19 cellular contexts compared by ENCODE assay signal in genomic region chr11:78857688-78858087, GRCh38.
DNase-seq lines count a peak whose midpoint lies in the region; ATAC-seq and TF ChIP-seq lines count a peak whose summit lies in the region.
"Had no signal": no experiment of that assay in that cellular context is flagged by ENCODE, and none has a peak within 500 bp of the region (broad histone marks: within the 10 kb centered on the region; RNA-seq: fewer than 3 reads in every experiment).

No MANE protein-coding gene starts in this region.

- H3K4me2 ChIP-seq in trophoblast cell (ENCODE audit: low read length) = no peak overlapping the region

- no peak overlapping the region for H3K18ac ChIP-seq in trophoblast cell (ENCODE audit: low read length)

- no peak overlapping the region for H4K8ac ChIP-seq in trophoblast cell (ENCODE audit: low read depth, low read length)

- H3K27me3 ChIP-seq in trophoblast cell (ENCODE audit: insufficient read depth, low read length) = no peaks in the 10 kb centered on the region
- H3K27me3 ChIP-seq: BLaER1 treated with 17β-estradiol and CSF1 and Interleukin-3, amounts not matched to agents 10 nM and 100 nM; Peyer's patch had no signal

- no peak overlapping the region for H3K4me3 ChIP-seq in trophoblast cell (ENCODE audit: low read depth, low read length)
- H3K4me3 ChIP-seq: BLaER1 treated with 17β-estradiol and CSF1 and Interleukin-3, amounts not matched to agents 10 nM and 100 nM; HAP-1; Peyer's patch had no signal

- H3K23ac ChIP-seq in trophoblast cell (ENCODE audit: low read length) = no peak overlapping the region

- H2BK12ac ChIP-seq in trophoblast cell (ENCODE audit: low read length) = no peak overlapping the region

- H2BK120ac ChIP-seq in trophoblast cell (ENCODE audit: insufficient read depth, low read length, poor library complexity) = no peak overlapping the region

- no peaks in the 10 kb centered on the region for H3K9me3 ChIP-seq in trophoblast cell (ENCODE audit: insufficient read depth, low read depth, low read length)
- H3K9me3 ChIP-seq: BLaER1 treated with 17β-estradiol and CSF1 and Interleukin-3, amounts not matched to agents 10 nM and 100 nM; HAP-1; Peyer's patch had no signal

- peak; percentile 26 for DNase-seq in Daoy (ENCODE audit: low read depth)
- DNase-seq in fibroblast of peridontal ligament (ENCODE audit: extremely low read depth) = peak; percentile 37
- no peak for DNase-seq in trophoblast cell
- no peak for DNase-seq in NCI-H2227 (lab: John Stamatoyannopoulos, UW; ENCODE audit: unreplicated experiment)
- DNase-seq: 8988T, DMS 273 treated with DMSO at 0.1 percent for 48 hours, EL, NCI-H1417, NCI-H1930, NCI-H2171 treated with DMSO at 0.1 percent for 48 hours, NCI-H510A treated with DMSO at 0.1 percent for 48 hours, Peyer's patch, SHP77 treated with DMSO at 0.1 percent for 48 hours had no signal

- H2BK5ac ChIP-seq in trophoblast cell (ENCODE audit: low read depth, low read length, poor library complexity) = no peak overlapping the region

- peaks cover 2 to 5% of the 10 kb centered on the region in 2 experiments for H3K4me1 ChIP-seq in trophoblast cell (ENCODE audit: control insufficient read depth in 1 of 2, insufficient read depth in 2 of 2, low read length in 2 of 2)
- H3K4me1 ChIP-seq: Peyer's patch had no signal

- no peak overlapping the region for H3K9ac ChIP-seq in trophoblast cell (ENCODE audit: low read length)
- H3K9ac ChIP-seq: BLaER1 treated with 17β-estradiol and CSF1 and Interleukin-3, amounts not matched to agents 10 nM and 100 nM had no signal

- H3K14ac ChIP-seq in trophoblast cell (ENCODE audit: low read length) = no peak overlapping the region

- H2AFZ ChIP-seq in trophoblast cell (ENCODE audit: insufficient read depth, low read length, poor library complexity) = no peak overlapping the region

- ATAC-seq in SK-N-SH treated with all-trans-retinoic acid at 6 μM for 48 hours = peak; percentile 76
- no peak for ATAC-seq in HG03571 (IDR thresholded peaks at IDR 0.05; ENCODE audit: unreplicated experiment)
- no peak for ATAC-seq in GM21360 (IDR thresholded peaks at IDR 0.05; ENCODE audit: unreplicated experiment)
- no peak for ATAC-seq in GM19351 (IDR thresholded peaks at IDR 0.05; ENCODE audit: unreplicated experiment)

- H4K12ac ChIP-seq in trophoblast cell (ENCODE audit: low read depth, low read length) = no peak overlapping the region

- H3K4ac ChIP-seq in trophoblast cell (ENCODE audit: low read depth, low read length) = no peak overlapping the region

- WGBS in trophoblast cell (ENCODE audit: extremely low coverage, insufficient coverage, insufficient read length) = no CpG with 5 or more reads among the region's 2 CpGs

- H3K27ac ChIP-seq in trophoblast cell (ENCODE audit: low read depth, low read length) = peak overlapping the region; percentile 6
- H3K27ac ChIP-seq: BLaER1 treated with 17β-estradiol and CSF1 and Interleukin-3, amounts not matched to agents 10 nM and 100 nM; Peyer's patch had no signal

- H3K79me1 ChIP-seq in trophoblast cell (ENCODE audit: low read length) = no peaks in the 10 kb centered on the region

- no peaks in the 10 kb centered on the region for H3K79me2 ChIP-seq in trophoblast cell (ENCODE audit: control insufficient read depth, insufficient read depth, low read length, poor library complexity)

- H3K36me3 ChIP-seq in trophoblast cell (ENCODE audit: control insufficient read depth in 1 of 2, insufficient read depth in 2 of 2, low read length in 2 of 2) = peaks cover 12 to 17% of the 10 kb centered on the region in 2 experiments
- H3K36me3 ChIP-seq: HAP-1, Peyer's patch had no signal

- H2AK5ac ChIP-seq in trophoblast cell (ENCODE audit: low read length) = no peak overlapping the region

- no peak overlapping the region for H4K91ac ChIP-seq in trophoblast cell (ENCODE audit: low read depth, low read length)

TF ChIP-seq in SK-N-SH treated with all-trans-retinoic acid at 6 μM for 48 hours, 23 proteins besides CTCF, POLR2A, EP300 and RAD21 (continues in another document):
- no peak for TF ChIP-seq OSR1 (CRISPR knock-in tag; IDR thresholded peaks at IDR 0.05)
- TF ChIP-seq ZFP3 (CRISPR knock-in tag; IDR thresholded peaks at IDR 0.05) = no peak
- TF ChIP-seq TSHZ2 (CRISPR knock-in tag; IDR thresholded peaks at IDR 0.05) = peak; percentile 77; the same call in 1 of the 2 replicates
- TF ChIP-seq ZC3H10 (CRISPR knock-in tag; IDR thresholded peaks at IDR 0.05) = no peak
- no peak for TF ChIP-seq POU6F1 (CRISPR knock-in tag; IDR thresholded peaks at IDR 0.05; ENCODE audit: borderline replicate concordance, low read depth)
- TF ChIP-seq TOX (CRISPR knock-in tag; IDR thresholded peaks at IDR 0.05; ENCODE audit: borderline replicate concordance) = no peak
- TF ChIP-seq SNAI2 (CRISPR knock-in tag; IDR thresholded peaks at IDR 0.05) = 0 out of 2 replicates have a peak, but pooled peaks have one; percentile 29
- no peak for TF ChIP-seq CSDC2 (CRISPR knock-in tag; IDR thresholded peaks at IDR 0.05)
- TF ChIP-seq, protein P1, sequence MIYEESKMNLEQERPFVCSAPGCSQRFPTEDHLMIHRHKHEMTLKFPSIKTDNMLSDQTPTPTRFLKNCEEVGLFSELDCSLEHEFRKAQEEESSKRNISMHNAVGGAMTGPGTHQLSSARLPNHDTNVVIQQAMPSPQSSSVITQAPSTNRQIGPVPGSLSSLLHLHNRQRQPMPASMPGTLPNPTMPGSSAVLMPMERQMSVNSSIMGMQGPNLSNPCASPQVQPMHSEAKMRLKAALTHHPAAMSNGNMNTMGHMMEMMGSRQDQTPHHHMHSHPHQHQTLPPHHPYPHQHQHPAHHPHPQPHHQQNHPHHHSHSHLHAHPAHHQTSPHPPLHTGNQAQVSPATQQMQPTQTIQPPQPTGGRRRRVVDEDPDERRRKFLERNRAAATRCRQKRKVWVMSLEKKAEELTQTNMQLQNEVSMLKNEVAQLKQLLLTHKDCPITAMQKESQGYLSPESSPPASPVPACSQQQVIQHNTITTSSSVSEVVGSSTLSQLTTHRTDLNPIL (CRISPR knock-in tag; IDR thresholded peaks at IDR 0.05; ENCODE audit: low read depth) = no peak
- TF ChIP-seq ARNTL (CRISPR knock-in tag; IDR thresholded peaks at IDR 0.05; ENCODE audit: borderline replicate concordance, low read depth) = no peak
- peak; percentile 88 for TF ChIP-seq ZNF70 (CRISPR knock-in tag; IDR thresholded peaks at IDR 0.05)
- no peak for TF ChIP-seq GLIS3 (CRISPR knock-in tag; IDR thresholded peaks at IDR 0.05)
- TF ChIP-seq ZNF565 (CRISPR knock-in tag; conservative IDR thresholded peaks at IDR 0.05; ENCODE audit: low read depth) = 0 out of 2 replicates have a peak, but pooled peaks have one; percentile 17
- no peak for TF ChIP-seq ZFP30 (CRISPR knock-in tag; IDR thresholded peaks at IDR 0.05)
- TF ChIP-seq ESRRG (CRISPR knock-in tag; IDR thresholded peaks at IDR 0.05) = no peak
- peak; percentile 89 for TF ChIP-seq TCF4 (CRISPR knock-in tag; IDR thresholded peaks at IDR 0.05; ENCODE audit: borderline replicate concordance)
- TF ChIP-seq, protein P2, sequence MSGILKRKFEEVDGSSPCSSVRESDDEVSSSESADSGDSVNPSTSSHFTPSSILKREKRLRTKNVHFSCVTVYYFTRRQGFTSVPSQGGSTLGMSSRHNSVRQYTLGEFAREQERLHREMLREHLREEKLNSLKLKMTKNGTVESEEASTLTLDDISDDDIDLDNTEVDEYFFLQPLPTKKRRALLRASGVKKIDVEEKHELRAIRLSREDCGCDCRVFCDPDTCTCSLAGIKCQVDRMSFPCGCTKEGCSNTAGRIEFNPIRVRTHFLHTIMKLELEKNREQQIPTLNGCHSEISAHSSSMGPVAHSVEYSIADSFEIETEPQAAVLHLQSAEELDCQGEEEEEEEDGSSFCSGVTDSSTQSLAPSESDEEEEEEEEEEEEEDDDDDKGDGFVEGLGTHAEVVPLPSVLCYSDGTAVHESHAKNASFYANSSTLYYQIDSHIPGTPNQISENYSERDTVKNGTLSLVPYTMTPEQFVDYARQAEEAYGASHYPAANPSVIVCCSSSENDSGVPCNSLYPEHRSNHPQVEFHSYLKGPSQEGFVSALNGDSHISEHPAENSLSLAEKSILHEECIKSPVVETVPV (CRISPR knock-in tag; IDR thresholded peaks at IDR 0.05) = no peak
- TF ChIP-seq ZNF8 (CRISPR knock-in tag; IDR thresholded peaks at IDR 0.05) = 0 out of 2 replicates have a peak, but pooled peaks have one; percentile 48

Comparison
In these comparisons a context has a peak if more than half of its experiments do, and no peak if none do; other contexts are left out.
1. DNase-seq: peak in Daoy (single experiment) and fibroblast of peridontal ligament (single experiment); none in trophoblast cell (0 of 2) and NCI-H2227 (single experiment).